26 cellular contexts compared by ENCODE assay signal in genomic region chr9:136510561-136510960, GRCh38. TPM values are rescaled to one million over a fixed set of nuclear protein-coding genes. Genes with fewer than 3 reads are reported as not detected.
DNase-seq lines count a peak whose midpoint lies in the region; ATAC-seq and TF ChIP-seq lines count a peak whose summit lies in the region.
"Had no signal": no experiment of that assay in that cellular context is flagged by ENCODE, and none has a peak within 500 bp of the region (broad histone marks: within the 10 kb centered on the region; RNA-seq: fewer than 3 reads in every experiment).

No MANE protein-coding gene starts in this region.

- intact Hi-C loops in heart left ventricle (cut with DNase I) (loop anchor here in 1 of 10 donors (2.0 kb wide), 1 partner anchor 34 kb away; no protein-coding TSS in a partner anchor), left ventricle myocardium superior (cut with micrococcal nuclease) (no loop called here), psoas muscle (cut with DNase I) (no loop called here), thyroid gland (cut with DNase I) (no loop called here)

- H3K4me3 ChIP-seq in heart left ventricle (no peak overlapping the region), psoas muscle (no peak overlapping the region), thyroid gland (replicated peaks in 1 of 3) (no peak overlapping the region)
- H3K4me3 ChIP-seq: pancreas had no signal

- H3K9me3 ChIP-seq in heart left ventricle, result no peaks in the 10 kb centered on the region
- no peaks in the 10 kb centered on the region for H3K9me3 ChIP-seq in psoas muscle
- no peaks in the 10 kb centered on the region for H3K9me3 ChIP-seq in thyroid gland
- H3K9me3 ChIP-seq: Caco-2, pancreas had no signal

- TF ChIP-seq POLR2A in heart left ventricle (IDR thresholded peaks at IDR 0.05) (no peak), thyroid gland (IDR thresholded peaks at IDR 0.05) (no peak)

- H3K27ac Mint-ChIP-seq in endothelial cell (ENCODE audit: unreplicated experiment), result peak overlapping the region; percentile 87
- H3K27ac Mint-ChIP-seq: nephron progenitor cell had no signal

- H3K4me1 ChIP-seq in heart left ventricle (peaks cover 6 to 43% (median 30%) of the 10 kb centered on the region in 12 donors), psoas muscle (no peaks in the 10 kb centered on the region), thyroid gland (peaks cover 0 to 14% of the 10 kb centered on the region in 2 donors)
- H3K4me1 ChIP-seq: Caco-2, pancreas had no signal

- H3K27me3 ChIP-seq in heart left ventricle, result no peaks in the 10 kb centered on the region
- no peaks in the 10 kb centered on the region for H3K27me3 ChIP-seq in psoas muscle (ENCODE audit: insufficient read depth in 3 of 3, low read length in 2 of 3)
- no peaks in the 10 kb centered on the region for H3K27me3 ChIP-seq in thyroid gland
- H3K27me3 ChIP-seq: pancreas had no signal

- peaks cover 13% of the 10 kb centered on the region for H3K36me3 Mint-ChIP-seq in endothelial cell (ENCODE audit: low read depth, unreplicated experiment)

- H3K36me3 ChIP-seq in heart left ventricle, result peaks cover 3 to 98% (median 87%) of the 10 kb centered on the region in 9 donors
- H3K36me3 ChIP-seq in psoas muscle (ENCODE audit: insufficient read depth in 1 of 2, low read depth in 1 of 2), result peaks cover 0 to 97% of the 10 kb centered on the region in 2 donors
- H3K36me3 ChIP-seq in thyroid gland, result peaks cover 44 to 52% of the 10 kb centered on the region in 2 donors

- WGBS in heart left ventricle, 4 donors, result 74 to 85% (median 77%) methylated on average over 7 to 26 of the region's 26 CpGs
- 80 to 83% (median 82%) methylated on average over 24 to 26 of the region's 26 CpGs for WGBS in psoas muscle, 3 donors
- WGBS in thyroid gland, 2 donors, result 82 to 95% methylated on average over 6 to 15 of the region's 26 CpGs

- no peaks in the 10 kb centered on the region for H3K9me3 Mint-ChIP-seq in endothelial cell (ENCODE audit: unreplicated experiment)
- H3K9me3 Mint-ChIP-seq: brain, nephron progenitor cell had no signal

- DNase-seq in heart left ventricle (no peak), left ventricle myocardium superior (no peak), endothelial cell (ENCODE audit: low spot score) (no peak), psoas muscle (no peak), thyroid gland (no peak), hippocampal formation (lab: John Stamatoyannopoulos, UW) (no peak), NCI-H1105 treated with DMSO at 0.1 percent for 48 hours (lab: John Stamatoyannopoulos, UW) (no peak), NCI-H2107 treated with DMSO at 0.1 percent for 48 hours (lab: John Stamatoyannopoulos, UW; ENCODE audit: unreplicated experiment) (no peak)
- DNase-seq: activated CD4-positive, alpha-beta T cell treated with anti-CD3 and anti-CD28 coated beads for 48 hours; activated T-cell treated with anti-CD3 and anti-CD28 coated beads, Interleukin-2, amount 50 U/mL, for 1 hour; Caco-2; effector CD4-positive, alpha-beta T cell; foreskin melanocyte; islet precursor cell; NCI-H2227 treated with DMSO at 0.1 percent for 48 hours; NCI-H526 treated with DMSO at 0.1 percent for 48 hours; nephron progenitor cell; pancreas; SIG-M5; SW 1271; T-helper 9 cell; WERI-Rb-1 had no signal

- H3K27ac ChIP-seq in heart left ventricle, result peak overlapping the region; percentile 66 to 99 (median 94)
- peak overlapping the region; percentile 69 for H3K27ac ChIP-seq in psoas muscle
- H3K27ac ChIP-seq in thyroid gland, result peak overlapping the region; percentile 7 to 53 (median 24)
- H3K27ac ChIP-seq: 22Rv1, C4-2B, WERI-Rb-1 had no signal

- H3K4me1 Mint-ChIP-seq in endothelial cell (ENCODE audit: unreplicated experiment), result peaks cover 4% of the 10 kb centered on the region
- H3K4me1 Mint-ChIP-seq: nephron progenitor cell had no signal

- H3K4me3 Mint-ChIP-seq in endothelial cell (ENCODE audit: unreplicated experiment), result no peak overlapping the region
- H3K4me3 Mint-ChIP-seq: brain, nephron progenitor cell had no signal

- TF ChIP-seq CTCF in heart left ventricle (IDR thresholded peaks at IDR 0.05), result no peak
- no peak for TF ChIP-seq CTCF in endothelial cell (IDR thresholded peaks at IDR 0.05; ENCODE audit: unreplicated experiment)
- no peak for TF ChIP-seq CTCF in psoas muscle (IDR thresholded peaks at IDR 0.05)
- no peak for TF ChIP-seq CTCF in thyroid gland (IDR thresholded peaks at IDR 0.05)

- ATAC-seq in heart left ventricle, result no peak
- ATAC-seq in left ventricle myocardium superior, result no peak
- no peak for ATAC-seq in psoas muscle
- ATAC-seq: esophagus mucosa, pancreas had no signal

- H3K27me3 Mint-ChIP-seq in endothelial cell (ENCODE audit: unreplicated experiment), result peaks cover 20% of the 10 kb centered on the region
- H3K27me3 Mint-ChIP-seq: brain had no signal

RNA-seq across cellular contexts. Expression of gene SEC16A, which starts 27.7 kb away (rescaled TPM):
- total RNA-seq in heart left ventricle, result 10 to 100 TPM; 21.1 to 53.3 (median 30.2) TPM
- polyA plus RNA-seq in heart left ventricle, result 10 to 100 TPM; 20.9 to 29.9 TPM
- 23.2 TPM for total RNA-seq in left ventricle myocardium superior
- total RNA-seq in endothelial cell (ENCODE audit: unreplicated experiment), result 79.5 TPM
- 10 to 100 TPM; 31.5 to 40.0 (median 37.0) TPM for total RNA-seq in psoas muscle
- polyA plus RNA-seq in psoas muscle, result 10 to 100 TPM; 22.3 to 27.6 (median 26.1) TPM
- 10 to 100 TPM; 47.7 to 73.8 (median 62.5) TPM for total RNA-seq in thyroid gland

RNA-seq across cellular contexts. Expression of gene NOTCH1, which starts 35.3 kb away (rescaled TPM):
- total RNA-seq in heart left ventricle (10 to 100 TPM; 12.1 to 47.3 (median 22.1) TPM), left ventricle myocardium superior (15.4 TPM), endothelial cell (ENCODE audit: unreplicated experiment) (312 TPM), psoas muscle (10 to 100 TPM in 3 of 4 donors, 1 to 10 TPM in 1; 8.7 to 15.4 (median 12.3) TPM), thyroid gland (10 to 100 TPM; 19.6 to 35.4 (median 23.2) TPM)
- polyA plus RNA-seq in heart left ventricle (10 to 100 TPM in 1 of 2 donors, 1 to 10 TPM in 1; 8.0 to 12.1 TPM), psoas muscle (1 to 10 TPM; 1.8 to 3.8 (median 2.9) TPM)

Comparison
In these comparisons a context has a peak if more than half of its experiments do, and no peak if none do; other contexts are left out.
1. H3K27ac ChIP-seq: peak in every context shown above with its lines; median percentile 94 in heart left ventricle; 69 in psoas muscle; 24 in thyroid gland.